ENCODE assay signal across 8 cellular contexts in genomic region chr14:100076630-100077029, GRCh38. TPM values are rescaled to one million over a fixed set of nuclear protein-coding genes. Genes with fewer than 3 reads are reported as not detected.
A peak's percentile ranks its signal among the peaks of the same experiment; 100 is the strongest.
DNase-seq lines count a peak whose midpoint lies in the region; ATAC-seq and TF ChIP-seq lines count a peak whose summit lies in the region.

No MANE protein-coding gene starts in this region.

- no peaks in the 10 kb centered on the region for H3K9me3 ChIP-seq in hepatocyte (ENCODE audit: low read depth)
- H3K9me3 ChIP-seq in tibial artery, result no peaks in the 10 kb centered on the region

- H3K27me3 ChIP-seq in hepatocyte (no peaks in the 10 kb centered on the region), tibial artery (no peaks in the 10 kb centered on the region)

- H2AFZ ChIP-seq in hepatocyte, result no peak overlapping the region

- H3K27ac Mint-ChIP-seq in activated CD4-positive, alpha-beta T cell treated with anti-CD3 and anti-CD28 coated beads, Interleukin-2, amount 10 ng/mL, durations not matched to agents 7 days and 5 days, result peak overlapping the region; percentile 90
- H3K27ac Mint-ChIP-seq in activated CD8-positive, alpha-beta T cell treated with anti-CD3 and anti-CD28 coated beads, Interleukin-2, amount 10 ng/mL, durations not matched to agents 7 days and 5 days, result peak overlapping the region; percentile 93

- H3K79me2 ChIP-seq in hepatocyte, result peaks cover 72% of the 10 kb centered on the region

- peak overlapping the region; percentile 78 for H3K4me3 Mint-ChIP-seq in activated CD4-positive, alpha-beta T cell treated with anti-CD3 and anti-CD28 coated beads, Interleukin-2, amount 10 ng/mL, durations not matched to agents 7 days and 5 days
- peak overlapping the region; percentile 91 for H3K4me3 Mint-ChIP-seq in activated CD8-positive, alpha-beta T cell treated with anti-CD3 and anti-CD28 coated beads, Interleukin-2, amount 10 ng/mL, durations not matched to agents 7 days and 5 days

- H3K27ac ChIP-seq in hepatocyte, result peak overlapping the region; percentile 63
- no peak overlapping the region for H3K27ac ChIP-seq in tibial artery

- H3K4me1 ChIP-seq in hepatocyte (ENCODE audit: insufficient read depth) (peaks cover 17% of the 10 kb centered on the region), tibial artery (peaks cover 0 to 24% (median 4%) of the 10 kb centered on the region in 4 donors)

- no peak for DNase-seq in activated CD4-positive, alpha-beta T cell treated with anti-CD3 and anti-CD28 coated beads, Interleukin-2, amount 10 ng/mL, durations not matched to agents 7 days and 5 days
- DNase-seq in activated CD4-positive, alpha-beta T cell treated with anti-CD3 and anti-CD28 coated beads for 48 hours, result no peak
- DNase-seq in activated CD8-positive, alpha-beta T cell treated with anti-CD3 and anti-CD28 coated beads, Interleukin-2, amount 10 ng/mL, durations not matched to agents 7 days and 5 days, result no peak
- DNase-seq in hepatocyte (ENCODE audit: low spot score) (peak; percentile 43), tibial artery (peak; percentile 71 to 80), GM13976 (ENCODE audit: low spot score) (no peak)

- CTCF ChIA-PET in activated CD4-positive, alpha-beta T cell treated with anti-CD3 and anti-CD28 coated beads, Interleukin-2, amount 10 ng/mL, durations not matched to agents 7 days and 5 days (lab: Charles Lee), result interaction anchor here (0.7 to 2.8 kb wide), 10 partner anchors 10 to 38 kb away, joined by 3 to 19 read pairs (median 3); partner anchors contain the start of gene EVL
- CTCF ChIA-PET in activated CD8-positive, alpha-beta T cell treated with anti-CD3 and anti-CD28 coated beads, Interleukin-2, amount 10 ng/mL, durations not matched to agents 7 days and 5 days (lab: Charles Lee), result interaction anchor here (0.8 to 14.6 kb wide), 9 partner anchors 6 to 145 kb away, joined by 3 to 321 read pairs (median 5); partner anchors contain the start of gene EVL

- H3K4me3 ChIP-seq in hepatocyte (no peak overlapping the region), tibial artery (no peak overlapping the region)

- in situ Hi-C loops in GM13976 (cut with MboI; ENCODE audit: low sequenced_read_pairs, unreplicated experiment), result no loop called here

- peaks cover 93% of the 10 kb centered on the region for H3K4me1 Mint-ChIP-seq in activated CD4-positive, alpha-beta T cell treated with anti-CD3 and anti-CD28 coated beads, Interleukin-2, amount 10 ng/mL, durations not matched to agents 7 days and 5 days
- H3K4me1 Mint-ChIP-seq in activated CD8-positive, alpha-beta T cell treated with anti-CD3 and anti-CD28 coated beads, Interleukin-2, amount 10 ng/mL, durations not matched to agents 7 days and 5 days (ENCODE audit: low read depth), result peaks cover 93% of the 10 kb centered on the region

- no peak for ATAC-seq in activated CD8-positive, alpha-beta T cell treated with anti-CD3 and anti-CD28 coated beads, Interleukin-2, amount 10 ng/mL, durations not matched to agents 7 days and 5 days
- ATAC-seq in HG02678 (IDR thresholded peaks at IDR 0.05; ENCODE audit: unreplicated experiment) (no peak), GM21526 (IDR thresholded peaks at IDR 0.05; ENCODE audit: low FRiP score, unreplicated experiment) (no peak)

- 78% methylated on average over 7 of the region's 7 CpGs for WGBS in hepatocyte (ENCODE audit: low lambda C conversion rate, missing lambda C conversion rate)

- TF ChIP-seq CTCF in hepatocyte (IDR thresholded peaks at IDR 0.05; ENCODE audit: poor library complexity), result no peak
- no peak for TF ChIP-seq CTCF in tibial artery (IDR thresholded peaks at IDR 0.05)
- no peak for TF ChIP-seq CTCF in GM13976 (IDR thresholded peaks at IDR 0.05; ENCODE audit: borderline replicate concordance, control extremely low read depth, extremely low read depth, insufficient read depth, missing control alignments)

- no peaks in the 10 kb centered on the region for H3K9me3 Mint-ChIP-seq in activated CD4-positive, alpha-beta T cell treated with anti-CD3 and anti-CD28 coated beads, Interleukin-2, amount 10 ng/mL, durations not matched to agents 7 days and 5 days
- H3K9me3 Mint-ChIP-seq in activated CD8-positive, alpha-beta T cell treated with anti-CD3 and anti-CD28 coated beads, Interleukin-2, amount 10 ng/mL, durations not matched to agents 7 days and 5 days (ENCODE audit: insufficient read depth), result no peaks in the 10 kb centered on the region

- no peak overlapping the region for H3K4me2 ChIP-seq in hepatocyte

- POLR2A ChIA-PET in activated CD4-positive, alpha-beta T cell treated with anti-CD3 and anti-CD28 coated beads, Interleukin-2, amount 10 ng/mL, durations not matched to agents 7 days and 5 days (lab: Charles Lee), result no interaction called here
- POLR2A ChIA-PET in activated CD8-positive, alpha-beta T cell treated with anti-CD3 and anti-CD28 coated beads, Interleukin-2, amount 10 ng/mL, durations not matched to agents 7 days and 5 days (lab: Charles Lee), result interaction anchor here (0.6 to 5.1 kb wide), 5 partner anchors 11 to 540 kb away, joined by 3 to 44 read pairs (median 4); partner anchors contain the start of gene EVL

- peaks cover 85% of the 10 kb centered on the region for H3K36me3 Mint-ChIP-seq in activated CD4-positive, alpha-beta T cell treated with anti-CD3 and anti-CD28 coated beads, Interleukin-2, amount 10 ng/mL, durations not matched to agents 7 days and 5 days (ENCODE audit: low read depth)
- H3K36me3 Mint-ChIP-seq in activated CD8-positive, alpha-beta T cell treated with anti-CD3 and anti-CD28 coated beads, Interleukin-2, amount 10 ng/mL, durations not matched to agents 7 days and 5 days (ENCODE audit: low read depth), result peaks cover 91% of the 10 kb centered on the region

- intact Hi-C loops in tibial artery (cut with DNase I; ENCODE audit: low total_unique reads), result no loop called here

- peaks cover 9% of the 10 kb centered on the region for H4K20me1 ChIP-seq in hepatocyte (ENCODE audit: insufficient read depth, poor library complexity, severe bottlenecking)

- H3K36me3 ChIP-seq in hepatocyte (replicated peaks; ENCODE audit: insufficient read depth, low read depth) (no peaks in the 10 kb centered on the region), tibial artery (no peaks in the 10 kb centered on the region)

- no peaks in the 10 kb centered on the region for H3K9me2 ChIP-seq in hepatocyte (replicated peaks; ENCODE audit: insufficient read depth)

- no peaks in the 10 kb centered on the region for H3K27me3 Mint-ChIP-seq in activated CD4-positive, alpha-beta T cell treated with anti-CD3 and anti-CD28 coated beads, Interleukin-2, amount 10 ng/mL, durations not matched to agents 7 days and 5 days
- no peaks in the 10 kb centered on the region for H3K27me3 Mint-ChIP-seq in activated CD8-positive, alpha-beta T cell treated with anti-CD3 and anti-CD28 coated beads, Interleukin-2, amount 10 ng/mL, durations not matched to agents 7 days and 5 days (ENCODE audit: low read depth)

RNA-seq across cellular contexts. Expression of gene EVL, which starts 11.4 kb away (rescaled TPM):
- 1,000 to 10,000 TPM; 1,017 to 1,048 TPM for total RNA-seq in activated CD4-positive, alpha-beta T cell treated with anti-CD3 and anti-CD28 coated beads, Interleukin-2, amount 10 ng/mL, durations not matched to agents 7 days and 5 days
- 100 to 1,000 TPM; 863 to 926 TPM for total RNA-seq in activated CD8-positive, alpha-beta T cell treated with anti-CD3 and anti-CD28 coated beads, Interleukin-2, amount 10 ng/mL, durations not matched to agents 7 days and 5 days
- 43.4 and 60.5 TPM in 2 replicates for total RNA-seq in hepatocyte
- 77.2 and 103 TPM in 2 replicates for polyA plus RNA-seq in hepatocyte

Comparison
In these comparisons a context has a peak if more than half of its experiments do, and no peak if none do; other contexts are left out.
1. DNase-seq: peak in hepatocyte (single experiment) and tibial artery (2 of 2); none in activated CD4-positive, alpha-beta T cell treated with anti-CD3 and anti-CD28 coated beads, Interleukin-2, amount 10 ng/mL, durations not matched to agents 7 days and 5 days (single experiment), activated CD4-positive, alpha-beta T cell treated with anti-CD3 and anti-CD28 coated beads for 48 hours (single experiment), activated CD8-positive, alpha-beta T cell treated with anti-CD3 and anti-CD28 coated beads, Interleukin-2, amount 10 ng/mL, durations not matched to agents 7 days and 5 days (single experiment) and GM13976 (single experiment).
2. RNA of gene EVL, which starts 11.4 kb away (total RNA-seq): 1,017 to 1,048 TPM in activated CD4-positive, alpha-beta T cell treated with anti-CD3 and anti-CD28 coated beads, Interleukin-2, amount 10 ng/mL, durations not matched to agents 7 days and 5 days and 863 to 926 TPM in activated CD8-positive, alpha-beta T cell treated with anti-CD3 and anti-CD28 coated beads, Interleukin-2, amount 10 ng/mL, durations not matched to agents 7 days and 5 days; 43.4 to 60.5 TPM in hepatocyte; every median in the first group is over 10 times any median in the second.